8 cellular contexts compared by ENCODE assay signal in genomic region chr10:113959383-113959760, GRCh38.
DNase-seq lines count a peak whose midpoint lies in the region; ATAC-seq and TF ChIP-seq lines count a peak whose summit lies in the region.

No MANE protein-coding gene starts in this region.

- H3K4me1 ChIP-seq in PC-3 (ENCODE audit: insufficient read depth, low read length) (peaks cover 37% of the 10 kb centered on the region), spleen (peaks cover 0 to 39% (median 23%) of the 10 kb centered on the region in 6 donors)

- no peaks in the 10 kb centered on the region for H4K20me1 ChIP-seq in PC-3 (ENCODE audit: low read length)

- H3K36me3 ChIP-seq in PC-3 (ENCODE audit: low read depth, low read length) (no peaks in the 10 kb centered on the region), spleen (no peaks in the 10 kb centered on the region)

- peak overlapping the region; percentile 54 for H2AFZ ChIP-seq in PC-3 (ENCODE audit: low read length)

- POLR2A ChIA-PET in PC-3 (lab: Charles Lee; ENCODE audit: unreplicated experiment), result interaction anchor here (0.6 kb wide), 1 partner anchor 11 kb away, joined by 4 read pairs; no protein-coding TSS in a partner anchor

- H3K27me3 ChIP-seq in PC-3 (ENCODE audit: low read length) (no peaks in the 10 kb centered on the region), spleen (replicated peaks in 1 of 7) (no peaks in the 10 kb centered on the region)

- H3K27ac ChIP-seq in PC-3 (ENCODE audit: low read length) (peak overlapping the region; percentile 85), coronary artery (peak overlapping the region in 1 of 2 donors; percentile 84), spleen (peak overlapping the region in 3 of 8 donors; percentile 58 to 78 (median 62))

- peak overlapping the region; percentile 54 for H3K9ac ChIP-seq in PC-3 (ENCODE audit: low read length)

- DNase-seq in PC-3 (peak; percentile 61), renal cortical epithelial cell (ENCODE audit: low read depth) (peak; percentile 66), DMS 273 treated with DMSO at 0.1 percent for 48 hours (lab: John Stamatoyannopoulos, UW) (no peak), coronary artery (ENCODE audit: low spot score) (no peak), spleen (no peak), activated T-cell treated with anti-CD3 and anti-CD28 coated beads for 4 hours (no peak)

- H3K9me3 ChIP-seq in PC-3 (ENCODE audit: low read length) (no peaks in the 10 kb centered on the region), spleen (peaks cover 0 to 4% (median under 1%) of the 10 kb centered on the region in 8 donors)

- CTCF ChIA-PET in PC-3 (lab: Charles Lee), result no interaction called here

- no TSS peak for BruUV-seq in PC-3 (replicated peaks; lab: Mats Ljungman, UMichigan)

- peak overlapping the region; percentile 68 for H3K4me2 ChIP-seq in PC-3 (ENCODE audit: low read length)

- H3K79me2 ChIP-seq in PC-3 (ENCODE audit: low read length), result no peaks in the 10 kb centered on the region

- no peaks in the 10 kb centered on the region for H3F3A ChIP-seq in PC-3 (ENCODE audit: low read length, unreplicated experiment)

- H3K9me2 ChIP-seq in PC-3 (replicated peaks; ENCODE audit: low read length), result no peaks in the 10 kb centered on the region

- TF ChIP-seq POLR2A in spleen (IDR thresholded peaks at IDR 0.05), result no peak

- peak; percentile 47 for ATAC-seq in GM18858 (IDR thresholded peaks at IDR 0.05; ENCODE audit: unreplicated experiment)
- peak; percentile 52 for ATAC-seq in HG02870 (IDR thresholded peaks at IDR 0.05; ENCODE audit: unreplicated experiment)
- ATAC-seq in PC-3, result peak; percentile 74

- intact Hi-C loops in PC-3 (cut with micrococcal nuclease), result loop anchor here (1.0 to 2.0 kb wide), 2 partner anchors 65 to 67 kb away; no protein-coding TSS in a partner anchor
- intact Hi-C loops in spleen (cut with DNase I; ENCODE audit: low total_unique reads), result no loop called here

- WGBS in spleen, 5 donors, result 67 to 85% (median 80%) methylated on average over 6 of the region's 6 CpGs

- H3K4me3 ChIP-seq in PC-3 (ENCODE audit: low read length) (peak overlapping the region; percentile 34; the same call in 1 of the 2 replicates), coronary artery (no peak overlapping the region), spleen (no peak overlapping the region)

- TF ChIP-seq CTCF in PC-3 (conservative IDR thresholded peaks at IDR 0.05; ENCODE audit: low read depth, low read length), result no peak
- TF ChIP-seq CTCF in coronary artery (IDR thresholded peaks at IDR 0.05), result no peak
- no peak for TF ChIP-seq CTCF in spleen (IDR thresholded peaks at IDR 0.05 in 8 of 11, conservative IDR thresholded peaks at IDR 0.05 in 3 of 11)

Comparison
In these comparisons a context has a peak if more than half of its experiments do, and no peak if none do; other contexts are left out.
1. DNase-seq: peak in PC-3 (single experiment) and renal cortical epithelial cell (single experiment); none in DMS 273 treated with DMSO at 0.1 percent for 48 hours (single experiment), coronary artery (single experiment), spleen (single experiment) and activated T-cell treated with anti-CD3 and anti-CD28 coated beads for 4 hours (single experiment).
2. Peak in every context shown above with its lines, with median percentiles within 50 percentile points of each other: ATAC-seq.